In the genomic region with DNA sequence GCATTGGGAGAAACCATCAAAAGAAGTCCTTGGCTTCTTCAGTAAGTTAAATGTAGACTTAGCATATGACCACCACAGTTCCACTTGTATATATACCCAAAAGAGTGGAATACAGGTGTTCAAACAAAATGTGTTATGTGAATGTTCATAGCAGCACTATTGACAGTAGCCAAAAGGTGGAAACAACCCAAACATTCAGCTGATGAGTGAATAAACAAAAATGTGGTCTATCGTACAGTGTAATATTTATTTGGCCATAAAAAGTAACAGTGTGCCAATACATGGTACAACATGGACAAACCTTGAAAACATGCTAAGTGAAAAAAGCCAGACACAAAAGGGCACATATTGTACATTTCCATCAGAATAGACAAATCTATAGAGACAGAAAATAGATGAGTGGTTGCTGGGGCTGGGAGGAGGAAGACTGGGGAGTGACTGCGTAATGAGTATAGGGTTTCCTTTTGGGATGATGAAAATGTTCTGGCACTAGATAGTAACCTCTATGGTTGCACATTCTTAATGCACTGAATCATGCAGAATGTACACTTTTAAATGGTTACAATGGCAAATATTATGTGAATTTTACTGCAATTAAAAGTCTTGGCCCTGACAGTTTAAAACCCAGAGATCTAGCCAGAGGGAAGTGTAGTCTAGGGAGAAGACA, we compare ENCODE assay signal across 9 cellular contexts.
A peak's percentile ranks its signal among the peaks of the same experiment; 100 is the strongest.
DNase-seq lines count a peak whose midpoint lies in the region; ATAC-seq and TF ChIP-seq lines count a peak whose summit lies in the region.
"Had no signal": no experiment of that assay in that cellular context is flagged by ENCODE, and none has a peak within 500 bp of the region (broad histone marks: within the 10 kb centered on the region; RNA-seq: fewer than 3 reads in every experiment).

No MANE protein-coding gene starts in this region.

- peak overlapping the region; percentile 5 for H3K4me3 Mint-ChIP-seq in activated naive CD4-positive, alpha-beta T cell treated with anti-CD3 and anti-CD28 coated beads, Interleukin-2, amount 50 U/mL, for 24 hours
- H3K4me3 Mint-ChIP-seq in stimulated activated naive B cell treated with anti-CD40 and anti-IgM and Interleukin-4, amounts not matched to agents 10 μg/mL and 1 μg/mL and 100 μg/mL, for 72 hours, result no peak overlapping the region

- peak overlapping the region; percentile 79 for H3K27ac Mint-ChIP-seq in activated naive CD4-positive, alpha-beta T cell treated with anti-CD3 and anti-CD28 coated beads, Interleukin-2, amount 50 U/mL, for 24 hours
- peak overlapping the region; percentile 75 for H3K27ac Mint-ChIP-seq in stimulated activated naive B cell treated with anti-CD40 and anti-IgM and Interleukin-4, amounts not matched to agents 10 μg/mL and 1 μg/mL and 100 μg/mL, for 72 hours

- no peak for TF ChIP-seq CTCF in epithelial cell of esophagus (IDR thresholded peaks at IDR 0.05; ENCODE audit: insufficient read depth, low read depth, low read length, missing control alignments)

- H3K9me3 Mint-ChIP-seq in activated naive CD4-positive, alpha-beta T cell treated with anti-CD3 and anti-CD28 coated beads, Interleukin-2, amount 50 U/mL, for 24 hours, result peaks cover 9% of the 10 kb centered on the region
- H3K9me3 Mint-ChIP-seq in stimulated activated naive B cell treated with anti-CD40 and anti-IgM and Interleukin-4, amounts not matched to agents 10 μg/mL and 1 μg/mL and 100 μg/mL, for 72 hours, result peaks cover 8% of the 10 kb centered on the region in 2 donors

- H3K4me3 ChIP-seq in epithelial cell of esophagus (ENCODE audit: low read length), result no peak overlapping the region

- no peak for DNase-seq in activated naive CD4-positive, alpha-beta T cell treated with anti-CD3 and anti-CD28 coated beads, Interleukin-2, amount 50 U/mL, for 16 hours
- DNase-seq in epithelial cell of esophagus (ENCODE audit: low read depth) (peak; percentile 79), T-helper 2 cell (no peak), NCI-H748 (lab: John Stamatoyannopoulos, UW; ENCODE audit: unreplicated experiment) (no peak)
- no peak for DNase-seq in stimulated activated naive B cell treated with anti-CD40 and anti-IgM and Interleukin-4, amounts not matched to agents 10 μg/mL and 1 μg/mL and 100 μg/mL, for 72 hours
- DNase-seq: activated CD8-positive, alpha-beta memory T cell treated with anti-CD3 and anti-CD28 coated beads for 24 hours had no signal

- H3K27me3 Mint-ChIP-seq in activated naive CD4-positive, alpha-beta T cell treated with anti-CD3 and anti-CD28 coated beads, Interleukin-2, amount 50 U/mL, for 24 hours, result no peaks in the 10 kb centered on the region
- H3K27me3 Mint-ChIP-seq in stimulated activated naive B cell treated with anti-CD40 and anti-IgM and Interleukin-4, amounts not matched to agents 10 μg/mL and 1 μg/mL and 100 μg/mL, for 72 hours, result no peaks in the 10 kb centered on the region

- peaks cover 71% of the 10 kb centered on the region for H3K4me1 Mint-ChIP-seq in activated naive CD4-positive, alpha-beta T cell treated with anti-CD3 and anti-CD28 coated beads, Interleukin-2, amount 50 U/mL, for 24 hours
- H3K4me1 Mint-ChIP-seq in stimulated activated naive B cell treated with anti-CD40 and anti-IgM and Interleukin-4, amounts not matched to agents 10 μg/mL and 1 μg/mL and 100 μg/mL, for 72 hours, result peaks cover 51 to 79% of the 10 kb centered on the region in 2 donors

- H3K36me3 Mint-ChIP-seq in activated naive CD4-positive, alpha-beta T cell treated with anti-CD3 and anti-CD28 coated beads, Interleukin-2, amount 50 U/mL, for 24 hours, result peaks cover 26% of the 10 kb centered on the region
- H3K36me3 Mint-ChIP-seq in stimulated activated naive B cell treated with anti-CD40 and anti-IgM and Interleukin-4, amounts not matched to agents 10 μg/mL and 1 μg/mL and 100 μg/mL, for 72 hours, result peaks cover 39 to 62% of the 10 kb centered on the region in 2 donors

- ATAC-seq in SK-N-SH treated with all-trans-retinoic acid at 6 μM for 48 hours (peak; percentile 79), GM19324 (IDR thresholded peaks at IDR 0.05; ENCODE audit: low FRiP score, unreplicated experiment) (no peak)
- no peak for ATAC-seq in stimulated activated naive B cell treated with anti-CD40 and anti-IgM and Interleukin-4, amounts not matched to agents 10 μg/mL and 1 μg/mL and 100 μg/mL, for 72 hours (replicated peaks)

TF ChIP-seq in SK-N-SH treated with all-trans-retinoic acid at 6 μM for 48 hours, 23 proteins besides CTCF, POLR2A, EP300 and RAD21:
- TF ChIP-seq CSRNP3 (CRISPR knock-in tag; IDR thresholded peaks at IDR 0.05) (no peak), ZNF565 (CRISPR knock-in tag; conservative IDR thresholded peaks at IDR 0.05; ENCODE audit: low read depth) (no peak), OSR1 (CRISPR knock-in tag; IDR thresholded peaks at IDR 0.05) (no peak), BACH2 (CRISPR knock-in tag; IDR thresholded peaks at IDR 0.05; ENCODE audit: borderline replicate concordance) (no peak), GLIS3 (CRISPR knock-in tag; IDR thresholded peaks at IDR 0.05) (no peak), CSDC2 (CRISPR knock-in tag; IDR thresholded peaks at IDR 0.05) (no peak)
